Comparison of ENCODE assay signal across 8 cellular contexts in genomic region chr2:169799555-169799954, GRCh38. TPM values are rescaled to one million over a fixed set of nuclear protein-coding genes. Genes with fewer than 3 reads are reported as not detected.
DNase-seq lines count a peak whose midpoint lies in the region; ATAC-seq, FAIRE-seq and TF ChIP-seq lines count a peak whose summit lies in the region.

No MANE protein-coding gene starts in this region.

- H3K27ac Mint-ChIP-seq in activated CD4-positive, alpha-beta T cell treated with anti-CD3 and anti-CD28 coated beads, Interleukin-2, amount 10 ng/mL, durations not matched to agents 24 days and 14 days = peak overlapping the region; percentile 96
- peak overlapping the region; percentile 86 for H3K27ac Mint-ChIP-seq in endodermal cell
- peak overlapping the region; percentile 75 for H3K27ac Mint-ChIP-seq in neural crest cell (ENCODE audit: unreplicated experiment)

- peaks cover 18% of the 10 kb centered on the region for H3K36me3 Mint-ChIP-seq in activated CD4-positive, alpha-beta T cell treated with anti-CD3 and anti-CD28 coated beads, Interleukin-2, amount 10 ng/mL, durations not matched to agents 24 days and 14 days (ENCODE audit: low read depth)
- peaks cover 20% of the 10 kb centered on the region for H3K36me3 Mint-ChIP-seq in endodermal cell (ENCODE audit: low read depth)
- peaks cover 6% of the 10 kb centered on the region for H3K36me3 Mint-ChIP-seq in neural crest cell (ENCODE audit: low read depth)

- peak; percentile 69 for DNase-seq in activated CD4-positive, alpha-beta T cell treated with anti-CD3 and anti-CD28 coated beads, Interleukin-2, amount 10 ng/mL, durations not matched to agents 24 days and 14 days
- DNase-seq in activated CD4-positive, alpha-beta T cell treated with anti-CD3 and anti-CD28 coated beads, Interleukin-2, amount 50 U/mL, for 1 hour = no peak
- DNase-seq in RCC 7860 (ENCODE audit: low spot score) = peak; percentile 41
- no peak for DNase-seq in endodermal cell
- no peak for DNase-seq in neural crest cell (ENCODE audit: low read depth, low spot score)
- DNase-seq in RPMI8226 = no peak
- no peak for DNase-seq in AG20443 (ENCODE audit: low spot score)

- H3K4me3 Mint-ChIP-seq in activated CD4-positive, alpha-beta T cell treated with anti-CD3 and anti-CD28 coated beads, Interleukin-2, amount 10 ng/mL, durations not matched to agents 24 days and 14 days = peak overlapping the region; percentile 96
- peak overlapping the region; percentile 82 for H3K4me3 Mint-ChIP-seq in endodermal cell
- peak overlapping the region; percentile 96 for H3K4me3 Mint-ChIP-seq in neural crest cell

- peak overlapping the region; percentile 93 for H3K4me3 ChIP-seq in endodermal cell (ENCODE audit: low read length)

- peaks cover 8% of the 10 kb centered on the region for H3K27me3 Mint-ChIP-seq in activated CD4-positive, alpha-beta T cell treated with anti-CD3 and anti-CD28 coated beads, Interleukin-2, amount 10 ng/mL, durations not matched to agents 24 days and 14 days
- H3K27me3 Mint-ChIP-seq in endodermal cell (ENCODE audit: insufficient read depth) (no peaks in the 10 kb centered on the region), neural crest cell (ENCODE audit: low read depth) (no peaks in the 10 kb centered on the region)

- H3K9me3 ChIP-seq in endodermal cell (ENCODE audit: control insufficient read depth, low read length) = no peaks in the 10 kb centered on the region

- no peak for FAIRE-seq in RCC 7860 (lab: Jason Lieb, UNC)

- 4 to 13% methylated on average over 4 to 6 of the region's 6 CpGs for WGBS in endodermal cell (ENCODE audit: insufficient coverage in 1 of 2, insufficient read length in 1 of 2), 2 experiments

- H3K4me1 Mint-ChIP-seq in activated CD4-positive, alpha-beta T cell treated with anti-CD3 and anti-CD28 coated beads, Interleukin-2, amount 10 ng/mL, durations not matched to agents 24 days and 14 days = peaks cover 20% of the 10 kb centered on the region
- H3K4me1 Mint-ChIP-seq in endodermal cell (peaks cover 6% of the 10 kb centered on the region), neural crest cell (peaks cover 34% of the 10 kb centered on the region)

- peaks cover 32% of the 10 kb centered on the region for H3K36me3 ChIP-seq in endodermal cell (ENCODE audit: control insufficient read depth, insufficient read depth, low read length)

- no peak overlapping the region for H3K27ac ChIP-seq in endodermal cell (ENCODE audit: low read depth, low read length)

- TF ChIP-seq CTCF in endodermal cell (conservative IDR thresholded peaks at IDR 0.05) = no peak
- no peak for TF ChIP-seq CTCF in neural crest cell (conservative IDR thresholded peaks at IDR 0.05)

- ATAC-seq in HG03457 (IDR thresholded peaks at IDR 0.05; ENCODE audit: unreplicated experiment) = no peak

- intact Hi-C loops in activated CD4-positive, alpha-beta T cell treated with anti-CD3 and anti-CD28 coated beads, Interleukin-2, amount 10 ng/mL, durations not matched to agents 24 days and 14 days (cut with micrococcal nuclease) = loop anchor here (1.0 to 2.0 kb wide), 2 partner anchors 105 to 215 kb away; partner anchors contain the start of genes CFAP210, PHOSPHO2 and PPIG

- H3K9me3 Mint-ChIP-seq in activated CD4-positive, alpha-beta T cell treated with anti-CD3 and anti-CD28 coated beads, Interleukin-2, amount 10 ng/mL, durations not matched to agents 24 days and 14 days = peaks cover 3% of the 10 kb centered on the region
- H3K9me3 Mint-ChIP-seq in endodermal cell (no peaks in the 10 kb centered on the region), neural crest cell (peaks cover 3% of the 10 kb centered on the region)

- no peaks in the 10 kb centered on the region for H3K27me3 ChIP-seq in endodermal cell (ENCODE audit: control insufficient read depth, insufficient read depth, low read length, poor library complexity, severe bottlenecking)

- H3K4me1 ChIP-seq in endodermal cell (ENCODE audit: control insufficient read depth, insufficient read depth, low read length) = no peaks in the 10 kb centered on the region

- H3K9ac ChIP-seq in endodermal cell (ENCODE audit: extremely low read depth, low read length, poor library complexity, severe bottlenecking) = peak overlapping the region; percentile 77

RNA-seq across cellular contexts. Expression of gene SSB, which starts 0.9 kb away (rescaled TPM):
- total RNA-seq in activated CD4-positive, alpha-beta T cell treated with anti-CD3 and anti-CD28 coated beads, Interleukin-2, amount 10 ng/mL, durations not matched to agents 24 days and 14 days = 113 TPM in 2 replicates
- total RNA-seq in endodermal cell = 100 to 1,000 TPM; 182 to 208 TPM
- 153 TPM for polyA plus RNA-seq in endodermal cell (2013, experiment 1 of 2)
- polyA plus RNA-seq in endodermal cell (2013, experiment 2 of 2) = 151 TPM
- 183 and 187 TPM in 2 replicates for total RNA-seq in neural crest cell

RNA-seq across cellular contexts. Expression of gene METTL5, which starts 25.1 kb away (rescaled TPM):
- total RNA-seq in activated CD4-positive, alpha-beta T cell treated with anti-CD3 and anti-CD28 coated beads, Interleukin-2, amount 10 ng/mL, durations not matched to agents 24 days and 14 days = 99.7 and 102 TPM in 2 replicates
- total RNA-seq in endodermal cell (100 to 1,000 TPM in 1 of 2 donors, 10 to 100 TPM in 1; 76.1 to 102 TPM), neural crest cell (55.1 and 55.7 TPM in 2 replicates)
- polyA plus RNA-seq in endodermal cell (2013, experiment 1 of 2) = 76.9 TPM
- 85.6 TPM for polyA plus RNA-seq in endodermal cell (2013, experiment 2 of 2)

RNA-seq across cellular contexts. Expression of gene UBR3, which starts 27.7 kb away (rescaled TPM):
- total RNA-seq in activated CD4-positive, alpha-beta T cell treated with anti-CD3 and anti-CD28 coated beads, Interleukin-2, amount 10 ng/mL, durations not matched to agents 24 days and 14 days = 25.8 and 26.0 TPM in 2 replicates
- total RNA-seq in endodermal cell = 10 to 100 TPM; 20.4 to 24.8 TPM
- 16.7 TPM for polyA plus RNA-seq in endodermal cell (2013, experiment 1 of 2)
- 16.4 TPM for polyA plus RNA-seq in endodermal cell (2013, experiment 2 of 2)
- total RNA-seq in neural crest cell = 29.5 and 30.2 TPM in 2 replicates

Comparison
In these comparisons a context has a peak if more than half of its experiments do, and no peak if none do; other contexts are left out.
1. DNase-seq: peak in activated CD4-positive, alpha-beta T cell treated with anti-CD3 and anti-CD28 coated beads, Interleukin-2, amount 10 ng/mL, durations not matched to agents 24 days and 14 days (single experiment) and RCC 7860 (single experiment); none in activated CD4-positive, alpha-beta T cell treated with anti-CD3 and anti-CD28 coated beads, Interleukin-2, amount 50 U/mL, for 1 hour (single experiment), endodermal cell (single experiment), neural crest cell (single experiment), RPMI8226 (single experiment) and AG20443 (single experiment).
2. Peak in every context shown above with its lines, with median percentiles within 50 percentile points of each other: H3K27ac Mint-ChIP-seq and H3K4me3 Mint-ChIP-seq.